In genomic region chr3:4852780-4853748, GRCh38 we compare ENCODE assay signal across 14 cellular contexts.
DNase-seq lines count a peak whose midpoint lies in the region; TF ChIP-seq lines count a peak whose summit lies in the region.
"Had no signal": no experiment of that assay in that cellular context is flagged by ENCODE, and none has a peak within 500 bp of the region (broad histone marks: within the 10 kb centered on the region; RNA-seq: fewer than 3 reads in every experiment).

No MANE protein-coding gene starts in this region.

- DNase-seq in activated naive CD4-positive, alpha-beta T cell treated with anti-CD3 and anti-CD28 coated beads, Interleukin-2, amount 50 U/mL, for 16 hours: no peak
- DNase-seq in activated CD4-positive, alpha-beta memory T cell treated with anti-CD3 and anti-CD28 coated beads, Interleukin-2, amount 10 ng/mL, durations not matched to agents 7 days and 5 days: no peak
- DNase-seq in glomerular endothelial cell (ENCODE audit: extremely low read depth, low read depth, low spot score): peak; percentile 72
- no peak for DNase-seq in type B pancreatic cell (ENCODE audit: extremely low spot score, unreplicated experiment)
- DNase-seq in esophagus muscularis mucosa (ENCODE audit: extremely low spot score): no peak
- DNase-seq in NCI-H1694 treated with DMSO at 0.1 percent for 48 hours (lab: John Stamatoyannopoulos, UW): no peak
- no peak for DNase-seq in left ventricle myocardium inferior
- DNase-seq: H7; NCI-H526 treated with DMSO at 0.1 percent for 48 hours; nephron progenitor cell; stimulated activated CD8-positive, alpha-beta memory T cell treated with anti-CD3 and anti-CD28 coated beads, Interleukin-4, amount 100 ng/mL, for 48 hours; T-helper 9 cell had no signal

- H3K4me1 ChIP-seq in esophagus muscularis mucosa: peaks cover 0 to 12% (median 0%) of the 10 kb centered on the region in 4 donors
- no peaks in the 10 kb centered on the region for H3K4me1 ChIP-seq in left ventricle myocardium inferior

- TF ChIP-seq EP300 in esophagus muscularis mucosa (IDR thresholded peaks at IDR 0.05): no peak

- no peak for TF ChIP-seq CTCF in type B pancreatic cell (conservative IDR thresholded peaks at IDR 0.05)
- TF ChIP-seq CTCF in esophagus muscularis mucosa (IDR thresholded peaks at IDR 0.05): no peak
- no peak for TF ChIP-seq CTCF in left ventricle myocardium inferior (IDR thresholded peaks at IDR 0.05; ENCODE audit: borderline replicate concordance)

- peaks cover 17% of the 10 kb centered on the region for H3K36me3 Mint-ChIP-seq in activated naive CD4-positive, alpha-beta T cell treated with anti-CD3 and anti-CD28 coated beads, Interleukin-2, amount 50 U/mL, for 24 hours
- H3K36me3 Mint-ChIP-seq in activated CD4-positive, alpha-beta memory T cell treated with anti-CD3 and anti-CD28 coated beads, Interleukin-2, amount 10 ng/mL, durations not matched to agents 7 days and 5 days (ENCODE audit: low read depth): peaks cover 45% of the 10 kb centered on the region
- H3K36me3 Mint-ChIP-seq in type B pancreatic cell: no peaks in the 10 kb centered on the region

- intact Hi-C loops in esophagus muscularis mucosa (cut with DNase I) (no loop called here), left ventricle myocardium inferior (cut with micrococcal nuclease) (no loop called here)

- H3K27ac ChIP-seq in esophagus muscularis mucosa (replicated peaks in 1 of 4) (no peak overlapping the region), left ventricle myocardium inferior (replicated peaks) (no peak overlapping the region)

- no peak for TF ChIP-seq POLR2A in esophagus muscularis mucosa (IDR thresholded peaks at IDR 0.05; ENCODE audit: low read depth)

- H3K27me3 Mint-ChIP-seq in activated naive CD4-positive, alpha-beta T cell treated with anti-CD3 and anti-CD28 coated beads, Interleukin-2, amount 50 U/mL, for 24 hours: no peaks in the 10 kb centered on the region
- no peaks in the 10 kb centered on the region for H3K27me3 Mint-ChIP-seq in activated CD4-positive, alpha-beta memory T cell treated with anti-CD3 and anti-CD28 coated beads, Interleukin-2, amount 10 ng/mL, durations not matched to agents 7 days and 5 days
- H3K27me3 Mint-ChIP-seq in type B pancreatic cell: no peaks in the 10 kb centered on the region
- H3K27me3 Mint-ChIP-seq: B cell had no signal

- H3K27me3 ChIP-seq in esophagus muscularis mucosa (no peaks in the 10 kb centered on the region), left ventricle myocardium inferior (ENCODE audit: low read depth) (no peaks in the 10 kb centered on the region)

- peaks cover 79% of the 10 kb centered on the region for H3K4me1 Mint-ChIP-seq in activated naive CD4-positive, alpha-beta T cell treated with anti-CD3 and anti-CD28 coated beads, Interleukin-2, amount 50 U/mL, for 24 hours
- H3K4me1 Mint-ChIP-seq in activated CD4-positive, alpha-beta memory T cell treated with anti-CD3 and anti-CD28 coated beads, Interleukin-2, amount 10 ng/mL, durations not matched to agents 7 days and 5 days: peaks cover 82% of the 10 kb centered on the region
- H3K4me1 Mint-ChIP-seq in type B pancreatic cell (ENCODE audit: unreplicated experiment): peaks cover 25% of the 10 kb centered on the region

- H3K9me3 ChIP-seq in esophagus muscularis mucosa: no peaks in the 10 kb centered on the region
- H3K9me3 ChIP-seq in left ventricle myocardium inferior (replicated peaks): no peaks in the 10 kb centered on the region

- H3K36me3 ChIP-seq in esophagus muscularis mucosa (peaks cover 0 to 4% (median 0%) of the 10 kb centered on the region in 4 donors), left ventricle myocardium inferior (no peaks in the 10 kb centered on the region)

- POLR2A ChIA-PET in activated CD4-positive, alpha-beta memory T cell treated with anti-CD3 and anti-CD28 coated beads, Interleukin-2, amount 10 ng/mL, durations not matched to agents 7 days and 5 days (lab: Charles Lee): interaction anchor here (1.3 to 22.2 kb wide), 4 partner anchors 22 to 127 kb away, joined by 3 to 455 read pairs (median 74); partner anchors contain the start of gene BHLHE40

- H3K4me3 ChIP-seq in esophagus muscularis mucosa: no peak overlapping the region
- H3K4me3 ChIP-seq in left ventricle myocardium inferior: no peak overlapping the region

- peak overlapping the region; percentile 28 for H3K4me3 Mint-ChIP-seq in activated naive CD4-positive, alpha-beta T cell treated with anti-CD3 and anti-CD28 coated beads, Interleukin-2, amount 50 U/mL, for 24 hours
- no peak overlapping the region for H3K4me3 Mint-ChIP-seq in activated CD4-positive, alpha-beta memory T cell treated with anti-CD3 and anti-CD28 coated beads, Interleukin-2, amount 10 ng/mL, durations not matched to agents 7 days and 5 days
- H3K4me3 Mint-ChIP-seq in type B pancreatic cell: no peak overlapping the region
- H3K4me3 Mint-ChIP-seq: B cell, nephron progenitor cell had no signal

- WGBS in esophagus muscularis mucosa: 83% methylated on average over 5 of the region's 5 CpGs

- CTCF ChIA-PET in activated CD4-positive, alpha-beta memory T cell treated with anti-CD3 and anti-CD28 coated beads, Interleukin-2, amount 10 ng/mL, durations not matched to agents 7 days and 5 days (lab: Charles Lee): interaction anchor here (3.6 kb wide), 1 partner anchor 123 kb away, joined by 19 read pairs; no protein-coding TSS in a partner anchor

- peak overlapping the region; percentile 85 for H3K27ac Mint-ChIP-seq in activated naive CD4-positive, alpha-beta T cell treated with anti-CD3 and anti-CD28 coated beads, Interleukin-2, amount 50 U/mL, for 24 hours
- peak overlapping the region; percentile 32 for H3K27ac Mint-ChIP-seq in activated CD4-positive, alpha-beta memory T cell treated with anti-CD3 and anti-CD28 coated beads, Interleukin-2, amount 10 ng/mL, durations not matched to agents 7 days and 5 days
- peak overlapping the region; percentile 7 for H3K27ac Mint-ChIP-seq in type B pancreatic cell
- H3K27ac Mint-ChIP-seq: B cell, nephron progenitor cell had no signal

- peaks cover 5% of the 10 kb centered on the region for H3K9me3 Mint-ChIP-seq in activated naive CD4-positive, alpha-beta T cell treated with anti-CD3 and anti-CD28 coated beads, Interleukin-2, amount 50 U/mL, for 24 hours
- H3K9me3 Mint-ChIP-seq in activated CD4-positive, alpha-beta memory T cell treated with anti-CD3 and anti-CD28 coated beads, Interleukin-2, amount 10 ng/mL, durations not matched to agents 7 days and 5 days: peaks cover 14% of the 10 kb centered on the region
- H3K9me3 Mint-ChIP-seq in type B pancreatic cell: peaks cover 5% of the 10 kb centered on the region

Comparison
In these comparisons a context has a peak if more than half of its experiments do, and no peak if none do; other contexts are left out.
1. H3K27ac Mint-ChIP-seq: peak in every context shown above with its lines; median percentile 85 in activated naive CD4-positive, alpha-beta T cell treated with anti-CD3 and anti-CD28 coated beads, Interleukin-2, amount 50 U/mL, for 24 hours; 32 in activated CD4-positive, alpha-beta memory T cell treated with anti-CD3 and anti-CD28 coated beads, Interleukin-2, amount 10 ng/mL, durations not matched to agents 7 days and 5 days; 7 in type B pancreatic cell.